ENCODE assay signal across 19 cellular contexts in genomic region chr3:42696356-42697301, GRCh38. TPM values are rescaled to one million over a fixed set of nuclear protein-coding genes. Genes with fewer than 3 reads are reported as not detected.
A peak's percentile ranks its signal among the peaks of the same experiment; 100 is the strongest.
DNase-seq lines count a peak whose midpoint lies in the region; ATAC-seq and TF ChIP-seq lines count a peak whose summit lies in the region.
"Had no signal": no experiment of that assay in that cellular context is flagged by ENCODE, and none has a peak within 500 bp of the region (broad histone marks: within the 10 kb centered on the region; RNA-seq: fewer than 3 reads in every experiment).

No MANE protein-coding gene starts in this region.

- TF ChIP-seq EP300 in gastroesophageal sphincter (IDR thresholded peaks at IDR 0.05), result no peak

- no peak overlapping the region for H3K9ac ChIP-seq in neuronal stem cell (ENCODE audit: low read depth, low read length, poor library complexity)
- H3K9ac ChIP-seq: BLaER1, GM23248 had no signal

- H3K4me3 ChIP-seq in neuronal stem cell (ENCODE audit: low read length in 2 of 2), result no peak overlapping the region
- no peak overlapping the region for H3K4me3 ChIP-seq in testis
- H3K4me3 ChIP-seq in gastroesophageal sphincter, result no peak overlapping the region
- no peak overlapping the region for H3K4me3 ChIP-seq in brain microvascular endothelial cell (ENCODE audit: low read depth, low read length)
- H3K4me3 ChIP-seq: BLaER1, GM12878, GM23248, K562, PC-9 had no signal

- H2AK5ac ChIP-seq in neuronal stem cell (ENCODE audit: low read depth, low read length), result no peak overlapping the region

- H3K4me1 ChIP-seq in neuronal stem cell (ENCODE audit: control insufficient read depth in 2 of 2, insufficient read depth in 1 of 2, low read depth in 1 of 2, low read length in 2 of 2) (peaks cover 0 to 3% of the 10 kb centered on the region in 2 donors), testis (no peaks in the 10 kb centered on the region), gastroesophageal sphincter (no peaks in the 10 kb centered on the region)

- no peak overlapping the region for H3K4me3 Mint-ChIP-seq in chondrocyte (ENCODE audit: unreplicated experiment)

- H3K18ac ChIP-seq in neuronal stem cell (ENCODE audit: low read length), result no peak overlapping the region

- no peak overlapping the region for H4K8ac ChIP-seq in neuronal stem cell (ENCODE audit: low read depth, low read length)

- no peak for TF ChIP-seq CTCF in chondrocyte (IDR thresholded peaks at IDR 0.05)
- TF ChIP-seq CTCF in testis (IDR thresholded peaks at IDR 0.05), result no peak
- TF ChIP-seq CTCF in gastroesophageal sphincter (IDR thresholded peaks at IDR 0.05), result no peak
- TF ChIP-seq CTCF in brain microvascular endothelial cell (IDR thresholded peaks at IDR 0.05; ENCODE audit: low read depth, low read length, missing control alignments), result no peak

- H3K27ac Mint-ChIP-seq in chondrocyte (ENCODE audit: unreplicated experiment), result no peak overlapping the region
- H3K27ac Mint-ChIP-seq: CD8-positive, alpha-beta memory T cell had no signal

- H3K14ac ChIP-seq in neuronal stem cell (ENCODE audit: low read length), result no peak overlapping the region

- no peak overlapping the region for H3K4ac ChIP-seq in neuronal stem cell (ENCODE audit: low read length)

- TF ChIP-seq POLR2A in testis (IDR thresholded peaks at IDR 0.05) (no peak), gastroesophageal sphincter (IDR thresholded peaks at IDR 0.05) (no peak)

- no peaks in the 10 kb centered on the region for H3K9me3 Mint-ChIP-seq in chondrocyte (ENCODE audit: low read depth)
- H3K9me3 Mint-ChIP-seq: CD8-positive, alpha-beta memory T cell had no signal

- H3K4me2 ChIP-seq in neuronal stem cell (ENCODE audit: insufficient read depth, low read length, poor library complexity, severe bottlenecking), result no peak overlapping the region
- H3K4me2 ChIP-seq: BLaER1, PC-9 had no signal

- H3K27me3 Mint-ChIP-seq in chondrocyte (ENCODE audit: low read depth), result peaks cover 8% of the 10 kb centered on the region

- H2BK5ac ChIP-seq in neuronal stem cell (ENCODE audit: low read length), result no peak overlapping the region

- no peak overlapping the region for H2AFZ ChIP-seq in neuronal stem cell (ENCODE audit: low read length)
- H2AFZ ChIP-seq: GM23248, PC-9 had no signal

- in situ Hi-C loops in brain microvascular endothelial cell (cut with HindIII; ENCODE audit: low pct_ligation_motif_present, low sequenced_read_pairs), result no loop called here

- H3K27me3 ChIP-seq in neuronal stem cell (ENCODE audit: control insufficient read depth in 3 of 3, insufficient read depth in 3 of 3, low read depth in 1 of 3, low read length in 3 of 3) (peaks cover 0 to 38% (median 0%) of the 10 kb centered on the region in 3 experiments), testis (no peaks in the 10 kb centered on the region), gastroesophageal sphincter (peaks cover 7% of the 10 kb centered on the region), brain microvascular endothelial cell (replicated peaks) (peaks cover 3% of the 10 kb centered on the region)
- H3K27me3 ChIP-seq: BLaER1 had no signal

- no peak overlapping the region for H4K91ac ChIP-seq in neuronal stem cell (ENCODE audit: low read depth, low read length, poor library complexity)

- H3K4me1 Mint-ChIP-seq in chondrocyte (ENCODE audit: low read depth), result peaks cover 3% of the 10 kb centered on the region

- peaks cover 1% of the 10 kb centered on the region for H3K79me1 ChIP-seq in neuronal stem cell (ENCODE audit: low read depth, low read length)

- no peaks in the 10 kb centered on the region for H3K36me3 Mint-ChIP-seq in chondrocyte (ENCODE audit: low read depth)
- H3K36me3 Mint-ChIP-seq: CD8-positive, alpha-beta memory T cell had no signal

- H2BK15ac ChIP-seq in neuronal stem cell (ENCODE audit: low read length), result peak overlapping the region; percentile 43

- peak overlapping the region; percentile 5 for H2BK12ac ChIP-seq in neuronal stem cell (ENCODE audit: low read length)

- H2BK120ac ChIP-seq in neuronal stem cell (ENCODE audit: low read depth, low read length), result no peak overlapping the region

- H3K23ac ChIP-seq in neuronal stem cell (ENCODE audit: low read depth, low read length, poor library complexity), result peak overlapping the region; percentile 20

- H3K27ac ChIP-seq in neuronal stem cell (replicated peaks; ENCODE audit: low read length) (no peak overlapping the region), testis (no peak overlapping the region), gastroesophageal sphincter (no peak overlapping the region), brain microvascular endothelial cell (no peak overlapping the region)
- H3K27ac ChIP-seq: BLaER1, GM23248, PC-9 had no signal

- ATAC-seq in gastroesophageal sphincter, result no peak
- ATAC-seq: GM12878, K562 had no signal

- peak; percentile 37 for DNase-seq in activated CD8-positive, alpha-beta memory T cell treated with anti-CD3 and anti-CD28 coated beads, Interleukin-2, amount 50 U/mL, for 48 hours
- DNase-seq in activated CD8-positive, alpha-beta memory T cell treated with anti-CD3 and anti-CD28 coated beads, Interleukin-2, amount 50 U/mL, for 4 hours, result no peak
- DNase-seq in chondrocyte (ENCODE audit: low spot score) (peak; percentile 85), neuronal stem cell (ENCODE audit: low spot score) (no peak), testis (peak; percentile 10), NCI-H2171 (lab: John Stamatoyannopoulos, UW) (no peak), brain microvascular endothelial cell (no peak)
- DNase-seq: CD8-positive, alpha-beta memory T cell; GDM1; GM23248; NCI-H1417 treated with DMSO at 0.1 percent for 48 hours; NCI-H2029; NCI-H774; PC-9 had no signal

- intact Hi-C loops in testis (cut with DNase I; ENCODE audit: low total_unique reads), result no loop called here

- WGBS in neuronal stem cell (ENCODE audit: extremely low coverage in 2 of 2, insufficient read length in 2 of 2, insufficient replicate concordance in 1 of 2), 2 donors, result no CpG with 5 or more reads among the region's 19 CpGs
- WGBS in testis, 2 donors, result 76 to 80% methylated on average over 12 to 19 of the region's 19 CpGs
- WGBS in gastroesophageal sphincter (ENCODE audit: low coverage in 1 of 2), 2 donors, result 60 to 70% methylated on average over 3 to 9 of the region's 19 CpGs

- no peaks in the 10 kb centered on the region for H3K9me3 ChIP-seq in neuronal stem cell (replicated peaks in 1 of 2; ENCODE audit: control insufficient read depth in 2 of 2, insufficient read depth in 1 of 2, low read depth in 1 of 2, low read length in 2 of 2)
- no peaks in the 10 kb centered on the region for H3K9me3 ChIP-seq in testis
- no peaks in the 10 kb centered on the region for H3K9me3 ChIP-seq in gastroesophageal sphincter
- H3K9me3 ChIP-seq: BLaER1 had no signal

- no peaks in the 10 kb centered on the region for H3K36me3 ChIP-seq in neuronal stem cell (replicated peaks in 1 of 2; ENCODE audit: control insufficient read depth in 2 of 2, insufficient read depth in 2 of 2, low read length in 2 of 2)
- H3K36me3 ChIP-seq in testis (ENCODE audit: low read depth, missing control alignments), result no peaks in the 10 kb centered on the region
- no peaks in the 10 kb centered on the region for H3K36me3 ChIP-seq in gastroesophageal sphincter
- H3K36me3 ChIP-seq in brain microvascular endothelial cell (replicated peaks), result no peaks in the 10 kb centered on the region
- H3K36me3 ChIP-seq: BLaER1 had no signal

RNA-seq across cellular contexts. Expression of gene HHATL, which starts 6.0 kb away (rescaled TPM):
- total RNA-seq in chondrocyte (not detected in 3 replicates), testis (1 to 10 TPM; 6.4 to 7.2 TPM), gastroesophageal sphincter (1 to 10 TPM in 1 of 4 donors, under 1 TPM in 1, not detected in 2; 0.23 to 1.2 TPM)
- polyA plus RNA-seq in neuronal stem cell (2013, experiment 1 of 2), result not detected
- polyA plus RNA-seq in neuronal stem cell (2013, experiment 2 of 2), result not detected
- polyA plus RNA-seq in testis (ENCODE audit: insufficient read depth, low read depth, low replicate concordance), result 6.1 TPM
- total RNA-seq: CD8-positive, alpha-beta memory T cell; GM12878; GM23248; K562; NCI-H460; PC-9 had no signal
- polyA plus RNA-seq: CD8-positive, alpha-beta memory T cell; GM12878; GM23248; K562 had no signal

RNA-seq across cellular contexts. Expression of gene KLHL40, which starts 11.3 kb away (rescaled TPM):
- not detected in 3 replicates for total RNA-seq in chondrocyte
- not detected for polyA plus RNA-seq in neuronal stem cell (2013, experiment 1 of 2)
- not detected for polyA plus RNA-seq in neuronal stem cell (2013, experiment 2 of 2)
- 1 to 10 TPM in 1 of 2 donors, under 1 TPM in 1; 0.62 to 3.1 TPM for total RNA-seq in testis
- polyA plus RNA-seq in testis (ENCODE audit: insufficient read depth, low read depth, low replicate concordance), result 3.2 TPM
- not detected for total RNA-seq in gastroesophageal sphincter
- total RNA-seq: CD8-positive, alpha-beta memory T cell; GM12878; GM23248; K562; NCI-H460; PC-9 had no signal
- polyA plus RNA-seq: CD8-positive, alpha-beta memory T cell; GM12878; GM23248; K562 had no signal

RNA-seq across cellular contexts. Expression of gene ZBTB47, which starts 43.1 kb away (rescaled TPM):
- 38.8 to 44.4 TPM (median 40.0 TPM) in 3 replicates for total RNA-seq in chondrocyte
- polyA plus RNA-seq in neuronal stem cell (2013, experiment 1 of 2), result 2.7 TPM
- polyA plus RNA-seq in neuronal stem cell (2013, experiment 2 of 2), result 2.8 TPM
- total RNA-seq in testis, result 10 to 100 TPM; 16.7 to 22.8 TPM
- polyA plus RNA-seq in testis (ENCODE audit: insufficient read depth, low read depth, low replicate concordance), result 18.1 TPM
- total RNA-seq in gastroesophageal sphincter, result 100 to 1,000 TPM in 3 of 4 donors, 10 to 100 TPM in 1; 86.8 to 152 (median 110) TPM
- polyA plus RNA-seq: CD8-positive, alpha-beta memory T cell had no signal

Comparison
In these comparisons a context has a peak if more than half of its experiments do, and no peak if none do; other contexts are left out.
1. DNase-seq: peak in activated CD8-positive, alpha-beta memory T cell treated with anti-CD3 and anti-CD28 coated beads, Interleukin-2, amount 50 U/mL, for 48 hours (single experiment), chondrocyte (single experiment) and testis (single experiment); none in activated CD8-positive, alpha-beta memory T cell treated with anti-CD3 and anti-CD28 coated beads, Interleukin-2, amount 50 U/mL, for 4 hours (single experiment), neuronal stem cell (single experiment), NCI-H2171 (single experiment) and brain microvascular endothelial cell (single experiment).